28 cellular contexts compared by ENCODE assay signal in genomic region chr13:34543836-34544235, GRCh38.
"Had no signal": no experiment of that assay in that cellular context is flagged by ENCODE, and none has a peak within 500 bp of the region (broad histone marks: within the 10 kb centered on the region; RNA-seq: fewer than 3 reads in every experiment).

No MANE protein-coding gene starts in this region.

- H3K9me3 ChIP-seq: heart right ventricle, left lung, ovary, stomach, testis, thyroid gland, upper lobe of right lung had no signal

- H3K4me1 ChIP-seq: left lung, stomach, testis, upper lobe of right lung had no signal

- H3K36me3 ChIP-seq: heart right ventricle, left lung, ovary, stomach, thyroid gland, upper lobe of right lung had no signal

- ATAC-seq: heart right ventricle; left cardiac atrium; left lung; naive thymus-derived CD4-positive, alpha-beta T cell; natural killer cell treated with Interleukin-12 subunit alpha and Interleukin-12 subunit beta and Interleukin-15 and Interleukin-18, amount 100 ng/mL, for 72 hours; right cardiac atrium; sciatic nerve; stimulated activated naive B cell treated with anti-CD40 and anti-IgM and Interleukin-4, amounts not matched to agents 10 μg/mL and 1 μg/mL and 100 μg/mL, for 72 hours; stimulated activated naive CD8-positive, alpha-beta T cell treated with anti-CD3 and anti-CD28 coated beads, Interleukin-15, Interleukin-2, amounts not matched to agents 100 U/mL and 50 U/mL, for 24 hours; upper lobe of right lung had no signal

- H3K4me1 Mint-ChIP-seq: naive thymus-derived CD4-positive, alpha-beta T cell; stimulated activated naive B cell treated with anti-CD40 and anti-IgM and Interleukin-4, amounts not matched to agents 10 μg/mL and 1 μg/mL and 100 μg/mL, for 72 hours had no signal

- H3K36me3 Mint-ChIP-seq: naive thymus-derived CD4-positive, alpha-beta T cell; natural killer cell treated with Interleukin-12 subunit alpha and Interleukin-12 subunit beta and Interleukin-15 and Interleukin-18, amount 100 ng/mL, for 72 hours; stimulated activated naive B cell treated with anti-CD40 and anti-IgM and Interleukin-4, amounts not matched to agents 10 μg/mL and 1 μg/mL and 100 μg/mL, for 72 hours had no signal

- H3K27ac Mint-ChIP-seq: mesothelial cell of epicardium; naive thymus-derived CD4-positive, alpha-beta T cell; natural killer cell treated with Interleukin-12 subunit alpha and Interleukin-12 subunit beta and Interleukin-15 and Interleukin-18, amount 100 ng/mL, for 72 hours; progenitor cell of endocrine pancreas; stimulated activated naive B cell treated with anti-CD40 and anti-IgM and Interleukin-4, amounts not matched to agents 10 μg/mL and 1 μg/mL and 100 μg/mL, for 72 hours had no signal

- H3K27me3 ChIP-seq: heart right ventricle, hepatocyte, left lung, ovary, stomach, testis, thyroid gland, upper lobe of right lung had no signal

- H3K4me3 ChIP-seq: heart right ventricle, hepatocyte, left lung, lung, ovary, skin epidermis, stomach, testis, thyroid gland, upper lobe of right lung had no signal

- DNase-seq: heart right ventricle; islet precursor cell; left cardiac atrium; left lung; mesendoderm; naive thymus-derived CD4-positive, alpha-beta T cell; ovary; retina; right cardiac atrium; stimulated activated CD4-positive, alpha-beta T cell treated with anti-CD3 and anti-CD28 coated beads, Interleukin-12 subunit alpha, Interleukin-12 subunit beta, amount 100 ng/mL, for 4 hours; stimulated activated CD4-positive, alpha-beta T cell treated with anti-CD3 and anti-CD28 coated beads, Interleukin-15, amount 100 ng/mL, for 24 hours; stimulated activated CD4-positive, alpha-beta T cell treated with anti-CD3 and anti-CD28 coated beads, Interleukin-2, amount 100 ng/mL, for 24 hours; stimulated activated CD4-positive, alpha-beta T cell treated with anti-CD3 and anti-CD28 coated beads, Interleukin-4, amount 100 ng/mL, for 1 hour; stimulated activated naive B cell treated with anti-CD40 and anti-IgM and Interleukin-4, amounts not matched to agents 10 μg/mL and 1 μg/mL and 100 μg/mL, for 72 hours; stimulated activated naive CD8-positive, alpha-beta T cell treated with anti-CD3 and anti-CD28 coated beads, Interleukin-15, Interleukin-2, amounts not matched to agents 100 U/mL and 50 U/mL, for 24 hours; stomach; testis; thyroid gland; trophoblast cell; upper lobe of right lung had no signal

- H3K9me3 Mint-ChIP-seq: stimulated activated naive B cell treated with anti-CD40 and anti-IgM and Interleukin-4, amounts not matched to agents 10 μg/mL and 1 μg/mL and 100 μg/mL, for 72 hours had no signal

- FAIRE-seq: urothelium cell line had no signal

- H3K27ac ChIP-seq: heart right ventricle, hepatocyte, left lung, ovary, skin epidermis, stomach, testis, thyroid gland, upper lobe of right lung had no signal

- H3K27me3 Mint-ChIP-seq: naive thymus-derived CD4-positive, alpha-beta T cell; natural killer cell treated with Interleukin-12 subunit alpha and Interleukin-12 subunit beta and Interleukin-15 and Interleukin-18, amount 100 ng/mL, for 72 hours; progenitor cell of endocrine pancreas; stimulated activated naive B cell treated with anti-CD40 and anti-IgM and Interleukin-4, amounts not matched to agents 10 μg/mL and 1 μg/mL and 100 μg/mL, for 72 hours had no signal

- H3K4me3 Mint-ChIP-seq: mesothelial cell of epicardium; naive thymus-derived CD4-positive, alpha-beta T cell; natural killer cell treated with Interleukin-12 subunit alpha and Interleukin-12 subunit beta and Interleukin-15 and Interleukin-18, amount 100 ng/mL, for 72 hours; stimulated activated naive B cell treated with anti-CD40 and anti-IgM and Interleukin-4, amounts not matched to agents 10 μg/mL and 1 μg/mL and 100 μg/mL, for 72 hours had no signal
